ENCODE assay signal across 10 cellular contexts in the genomic region with DNA sequence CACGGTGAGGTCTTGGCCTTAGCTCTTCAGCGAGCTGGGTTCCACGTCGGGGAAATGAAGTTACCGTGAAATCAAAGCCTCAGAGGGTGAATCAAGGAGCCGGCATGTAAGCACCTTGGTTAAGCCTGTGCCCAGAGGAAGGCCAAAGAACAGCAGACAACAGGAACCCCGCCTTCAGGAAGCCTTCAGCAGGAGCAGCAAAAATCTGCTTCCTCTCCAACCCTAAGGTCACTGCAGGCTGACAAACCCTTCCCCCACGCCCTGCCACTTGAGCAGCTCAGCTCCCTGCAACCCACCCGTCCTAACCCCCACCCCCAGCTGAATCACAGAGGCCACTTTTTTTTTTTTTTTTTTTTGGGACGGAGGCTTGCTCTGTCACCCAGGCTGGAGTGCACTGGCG.
A peak's percentile ranks its signal among the peaks of the same experiment; 100 is the strongest.
DNase-seq lines count a peak whose midpoint lies in the region; ATAC-seq and TF ChIP-seq lines count a peak whose summit lies in the region.
"Had no signal": no experiment of that assay in that cellular context is flagged by ENCODE, and none has a peak within 500 bp of the region (broad histone marks: within the 10 kb centered on the region; RNA-seq: fewer than 3 reads in every experiment).

No MANE protein-coding gene starts in this region.

- no peaks in the 10 kb centered on the region for H4K20me1 ChIP-seq in MM.1S (ENCODE audit: insufficient read depth, low read length)

- H3K27me3 ChIP-seq in lower lobe of right lung (ENCODE audit: low read depth) (no peaks in the 10 kb centered on the region), upper lobe of left lung (no peaks in the 10 kb centered on the region), MM.1S (replicated peaks; ENCODE audit: insufficient read depth, low read length) (no peaks in the 10 kb centered on the region)

- H3K9me3 ChIP-seq in lower lobe of right lung: no peaks in the 10 kb centered on the region
- H3K9me3 ChIP-seq in upper lobe of left lung: no peaks in the 10 kb centered on the region
- no peaks in the 10 kb centered on the region for H3K9me3 ChIP-seq in MM.1S (replicated peaks; ENCODE audit: insufficient read depth, low read length)

- no peaks in the 10 kb centered on the region for H3K36me3 ChIP-seq in lower lobe of right lung
- H3K36me3 ChIP-seq in upper lobe of left lung: no peaks in the 10 kb centered on the region
- H3K36me3 ChIP-seq in MM.1S (replicated peaks; ENCODE audit: insufficient read depth, low read length): no peaks in the 10 kb centered on the region

- H3K4me1 ChIP-seq in lower lobe of right lung (peaks cover 1% of the 10 kb centered on the region), upper lobe of left lung (peaks cover 3 to 17% (median 15%) of the 10 kb centered on the region in 4 donors), MM.1S (ENCODE audit: low read length) (no peaks in the 10 kb centered on the region)

- TF ChIP-seq POLR2A in upper lobe of left lung (IDR thresholded peaks at IDR 0.05): no peak

- no peak overlapping the region for H3K4me3 ChIP-seq in lower lobe of right lung
- H3K4me3 ChIP-seq in upper lobe of left lung: no peak overlapping the region
- no peak overlapping the region for H3K4me3 ChIP-seq in MM.1S (ENCODE audit: low read length)

- no peak overlapping the region for H3K9ac ChIP-seq in MM.1S (ENCODE audit: low read length)

- H3K27ac ChIP-seq in lower lobe of right lung: peak overlapping the region; percentile 65
- H3K27ac ChIP-seq in upper lobe of left lung: peak overlapping the region; percentile 52 to 83 (median 63)
- no peak overlapping the region for H3K27ac ChIP-seq in MM.1S (ENCODE audit: low read length)

- no peaks in the 10 kb centered on the region for H3K79me2 ChIP-seq in MM.1S (ENCODE audit: low read length)

- intact Hi-C loops in lower lobe of right lung (cut with DNase I): no loop called here

- H3F3A ChIP-seq in MM.1S (ENCODE audit: insufficient read depth, low read length): no peaks in the 10 kb centered on the region

- TF ChIP-seq EP300 in upper lobe of left lung (IDR thresholded peaks at IDR 0.05): no peak

- H2AFZ ChIP-seq in MM.1S (ENCODE audit: low read length): no peak overlapping the region

- TF ChIP-seq CTCF in lower lobe of right lung (IDR thresholded peaks at IDR 0.05) (no peak), upper lobe of left lung (IDR thresholded peaks at IDR 0.05) (no peak), MM.1S (IDR thresholded peaks at IDR 0.05; ENCODE audit: low read length) (no peak)

- DNase-seq in SIG-M5 treated with dmso at 0.1 percent for 504 hours (lab: John Stamatoyannopoulos, UW; ENCODE audit: unreplicated experiment) (peak; percentile 41), SIG-M5 (lab: John Stamatoyannopoulos, UW) (no peak), lower lobe of right lung (no peak), upper lobe of left lung (peak in 1 of 2 donors; percentile 52), MM.1S (no peak), epidermal melanocyte (ENCODE audit: insufficient read length, low spot score) (no peak)
- peak; percentile 21 for DNase-seq in activated naive CD4-positive, alpha-beta T cell treated with anti-CD3 and anti-CD28 coated beads, Interleukin-2, amount 50 U/mL, for 16 hours
- DNase-seq: mesenchymal stem cell, trophoblast cell had no signal

- no peaks in the 10 kb centered on the region for H3K9me2 ChIP-seq in MM.1S (replicated peaks; ENCODE audit: insufficient read depth, low read length)

- WGBS in upper lobe of left lung, 2 donors: 27 to 31% methylated on average over 10 to 11 of the region's 11 CpGs

- ATAC-seq in lower lobe of right lung (peak; percentile 54 to 70), upper lobe of left lung (ENCODE audit: low FRiP score in 2 of 2) (peak; percentile 41 to 63), GM21526 (IDR thresholded peaks at IDR 0.05; ENCODE audit: low FRiP score, unreplicated experiment) (no peak)

- H3K4me2 ChIP-seq in MM.1S (ENCODE audit: low read depth, low read length): no peak overlapping the region

Comparison
In these comparisons a context has a peak if more than half of its experiments do, and no peak if none do; other contexts are left out.
1. DNase-seq: peak in SIG-M5 treated with dmso at 0.1 percent for 504 hours (single experiment) and activated naive CD4-positive, alpha-beta T cell treated with anti-CD3 and anti-CD28 coated beads, Interleukin-2, amount 50 U/mL, for 16 hours (single experiment); none in SIG-M5 (single experiment), lower lobe of right lung (single experiment), MM.1S (single experiment) and epidermal melanocyte (single experiment).